8 cellular contexts compared by ENCODE assay signal in genomic region chr6:10837009-10837691, GRCh38. TPM values are rescaled to one million over a fixed set of nuclear protein-coding genes. Genes with fewer than 3 reads are reported as not detected.
DNase-seq lines count a peak whose midpoint lies in the region; TF ChIP-seq lines count a peak whose summit lies in the region.

No MANE protein-coding gene starts in this region.

- no peaks in the 10 kb centered on the region for H3K9me2 ChIP-seq in OCI-LY1 (ENCODE audit: low read depth, low read length)

- H3K4me1 ChIP-seq in OCI-LY1 (ENCODE audit: insufficient read depth, low read length, severe bottlenecking) (peaks cover 22% of the 10 kb centered on the region), tibial nerve (peaks cover 0 to 24% (median 11%) of the 10 kb centered on the region in 4 donors)

- TF ChIP-seq EP300 in tibial nerve (IDR thresholded peaks at IDR 0.05) = no peak

- no peak for DNase-seq in T-helper 2 cell treated with Interferon-gamma antibody and Interleukin-4, amounts not matched to agents 5 μg/mL and 100 μg/mL, for 36 hours (ENCODE audit: low spot score)
- DNase-seq in T-helper 2 cell (no peak), coronary artery (ENCODE audit: low spot score) (no peak), lower leg skin (ENCODE audit: low spot score in 2 of 2) (peak in 1 of 2 donors; percentile 88), tibial nerve (ENCODE audit: low spot score in 2 of 2) (peak in 1 of 2 donors; percentile 17), hippocampal formation (lab: John Stamatoyannopoulos, UW) (no peak), activated gamma-delta T cell (lab: John Stamatoyannopoulos, UW) (no peak)

- intact Hi-C loops in lower leg skin (cut with DNase I; ENCODE audit: low total_unique reads) = no loop called here

- H3K4me2 ChIP-seq in OCI-LY1 (ENCODE audit: low read length) = peak overlapping the region; percentile 92

- H3K4me3 ChIP-seq in OCI-LY1 (ENCODE audit: low read depth, low read length, poor library complexity, severe bottlenecking) (peak overlapping the region; percentile 68), coronary artery (peak overlapping the region; percentile 81), lower leg skin (ENCODE audit: low read depth, poor library complexity, severe bottlenecking) (peak overlapping the region; percentile 54), tibial nerve (peak overlapping the region; percentile 50 to 90 (median 68))

- no peak overlapping the region for H2AFZ ChIP-seq in OCI-LY1 (ENCODE audit: low read length)

- H3K9me3 Mint-ChIP-seq in T-helper 2 cell treated with Interferon-gamma antibody and Interleukin-4, amounts not matched to agents 5 μg/mL and 100 μg/mL, for 36 hours = no peaks in the 10 kb centered on the region

- H3K27ac ChIP-seq in OCI-LY1 (ENCODE audit: low read depth, low read length, poor library complexity, severe bottlenecking) (no peak overlapping the region), coronary artery (no peak overlapping the region), tibial nerve (peak overlapping the region in 1 of 4 donors; percentile 82)

- peaks cover 17% of the 10 kb centered on the region for H3K4me1 Mint-ChIP-seq in T-helper 2 cell treated with Interferon-gamma antibody and Interleukin-4, amounts not matched to agents 5 μg/mL and 100 μg/mL, for 36 hours (ENCODE audit: low read depth)

- TF ChIP-seq CTCF in OCI-LY1 (IDR thresholded peaks at IDR 0.05; ENCODE audit: low read length) = no peak
- TF ChIP-seq CTCF in coronary artery (IDR thresholded peaks at IDR 0.05) = no peak
- no peak for TF ChIP-seq CTCF in lower leg skin (IDR thresholded peaks at IDR 0.05)
- no peak for TF ChIP-seq CTCF in tibial nerve (IDR thresholded peaks at IDR 0.05)

- no peaks in the 10 kb centered on the region for H3F3A ChIP-seq in OCI-LY1 (ENCODE audit: insufficient read depth, low read length)

- H3K36me3 Mint-ChIP-seq in T-helper 2 cell treated with Interferon-gamma antibody and Interleukin-4, amounts not matched to agents 5 μg/mL and 100 μg/mL, for 36 hours (ENCODE audit: low read depth) = no peaks in the 10 kb centered on the region

- H3K27ac Mint-ChIP-seq in T-helper 2 cell treated with Interferon-gamma antibody and Interleukin-4, amounts not matched to agents 5 μg/mL and 100 μg/mL, for 36 hours = no peak overlapping the region

- H3K9me3 ChIP-seq in OCI-LY1 (ENCODE audit: low read length) (no peaks in the 10 kb centered on the region), tibial nerve (no peaks in the 10 kb centered on the region)

- peak overlapping the region; percentile 83 for H3K4me3 Mint-ChIP-seq in T-helper 2 cell treated with Interferon-gamma antibody and Interleukin-4, amounts not matched to agents 5 μg/mL and 100 μg/mL, for 36 hours

- peaks cover 25% of the 10 kb centered on the region for H3K27me3 Mint-ChIP-seq in T-helper 2 cell treated with Interferon-gamma antibody and Interleukin-4, amounts not matched to agents 5 μg/mL and 100 μg/mL, for 36 hours (ENCODE audit: low read depth)

- 2 to 5% methylated on average over 22 of the region's 22 CpGs for WGBS in lower leg skin, 2 donors
- WGBS in tibial nerve, 2 donors = 3 to 4% methylated on average over 22 of the region's 22 CpGs

- peak overlapping the region; percentile 38; the same call in 1 of the 2 replicates for H3K9ac ChIP-seq in OCI-LY1 (ENCODE audit: low read length)

- H3K36me3 ChIP-seq in OCI-LY1 (ENCODE audit: insufficient read depth, low read length) (no peaks in the 10 kb centered on the region; the same call in 1 of the 2 replicates), tibial nerve (no peaks in the 10 kb centered on the region)

- no peak for TF ChIP-seq POLR2A in lower leg skin (IDR thresholded peaks at IDR 0.05)
- no peak for TF ChIP-seq POLR2A in tibial nerve (IDR thresholded peaks at IDR 0.05)

- no peaks in the 10 kb centered on the region for H3K79me2 ChIP-seq in OCI-LY1 (ENCODE audit: insufficient read depth, low read length)

- H4K20me1 ChIP-seq in OCI-LY1 (ENCODE audit: insufficient read depth, low read length) = no peaks in the 10 kb centered on the region

- H3K27me3 ChIP-seq in OCI-LY1 (ENCODE audit: insufficient read depth, low read length) = 0 out of 2 replicates have a peak, but pooled peaks cover 4% of the 10 kb centered on the region
- no peaks in the 10 kb centered on the region for H3K27me3 ChIP-seq in tibial nerve

RNA-seq across cellular contexts. Expression of gene MAK, which starts 1.2 kb away (rescaled TPM):
- total RNA-seq in lower leg skin (not detected), tibial nerve (under 1 TPM in 2 of 4 donors, not detected in 2; 0.59 to 0.90 TPM)

RNA-seq across cellular contexts. Expression of gene GCM2, which starts 44.7 kb away (rescaled TPM):
- total RNA-seq in lower leg skin (not detected), tibial nerve (not detected)

RNA-seq across cellular contexts. Expression of gene SYCP2L, which starts 49.7 kb away (rescaled TPM):
- total RNA-seq in lower leg skin (under 1 TPM in 3 of 4 donors, not detected in 1; 0.17 to 0.69 (median 0.29) TPM), tibial nerve (1 to 10 TPM; 2.0 to 3.9 (median 3.5) TPM)
